ENCODE assay signal across 8 cellular contexts in genomic region chr20:47319517-47320252, GRCh38. TPM values are rescaled to one million over a fixed set of nuclear protein-coding genes. Genes with fewer than 3 reads are reported as not detected.
DNase-seq lines count a peak whose midpoint lies in the region; ATAC-seq, FAIRE-seq and TF ChIP-seq lines count a peak whose summit lies in the region.

No MANE protein-coding gene starts in this region.

- dilution Hi-C loops in mammary epithelial cell (cut with HindIII; ENCODE audit: low sequenced_read_pairs) (loop anchor here (5.0 kb wide), 1 partner anchor 38 kb away; the partner anchor contains the start of gene ZMYND8), keratinocyte (cut with MboI; ENCODE audit: extremely low pct_ligation_motif_present, low sequenced_read_pairs) (no loop called here)

- H3K9me1 ChIP-seq in keratinocyte (ENCODE audit: control insufficient read depth, extremely low read depth, insufficient read depth, low read length), result no peaks in the 10 kb centered on the region

- H3K36me3 ChIP-seq in mammary epithelial cell (ENCODE audit: insufficient read depth, low read length) (no peaks in the 10 kb centered on the region), keratinocyte (ENCODE audit: control insufficient read depth in 2 of 2, extremely low read depth in 1 of 2, insufficient read depth in 2 of 2, low read length in 2 of 2) (peaks cover 6 to 14% of the 10 kb centered on the region in 2 experiments), small intestine (ENCODE audit: control insufficient read depth in 2 of 2, insufficient read depth in 2 of 2, low read length in 2 of 2) (no peaks in the 10 kb centered on the region)

- H3K27me3 ChIP-seq in mammary epithelial cell (ENCODE audit: insufficient read depth, low read length) (no peaks in the 10 kb centered on the region), keratinocyte (ENCODE audit: control insufficient read depth, extremely low read depth, insufficient read depth, low read length) (no peaks in the 10 kb centered on the region), small intestine (ENCODE audit: control insufficient read depth in 2 of 2, insufficient read depth in 2 of 2, low read length in 2 of 2) (no peaks in the 10 kb centered on the region)

- H3K9me3 ChIP-seq in mammary epithelial cell (replicated peaks; ENCODE audit: insufficient read depth, low read length) (peaks cover 2% of the 10 kb centered on the region), keratinocyte (ENCODE audit: control insufficient read depth, low read depth, low read length) (no peaks in the 10 kb centered on the region), small intestine (ENCODE audit: control insufficient read depth, low read depth) (no peaks in the 10 kb centered on the region)

- 7% methylated on average over 16 of the region's 17 CpGs for WGBS in mammary epithelial cell (ENCODE audit: low coverage, missing lambda C conversion rate)
- WGBS in small intestine, 3 donors, result 17 to 38% (median 31%) methylated on average over 17 of the region's 17 CpGs

- H2AFZ ChIP-seq in mammary epithelial cell (ENCODE audit: low read depth, low read length) (no peak overlapping the region), keratinocyte (ENCODE audit: control insufficient read depth, low read length) (no peak overlapping the region)

- ATAC-seq in GM18867 (IDR thresholded peaks at IDR 0.05; ENCODE audit: unreplicated experiment) (no peak), GM18498 (IDR thresholded peaks at IDR 0.05; ENCODE audit: unreplicated experiment) (no peak), HG03432 (IDR thresholded peaks at IDR 0.05; ENCODE audit: unreplicated experiment) (no peak)

- peak overlapping the region; percentile 95 for H3K27ac ChIP-seq in mammary epithelial cell (ENCODE audit: insufficient read depth, low read depth, low read length)
- H3K27ac ChIP-seq in keratinocyte (ENCODE audit: control insufficient read depth, insufficient read depth, low read length), result peak overlapping the region; percentile 91
- H3K27ac ChIP-seq in small intestine (ENCODE audit: low read depth in 1 of 2, low read length in 1 of 2), result peak overlapping the region; percentile 93 to 99

- no peaks in the 10 kb centered on the region for H4K20me1 ChIP-seq in mammary epithelial cell (ENCODE audit: insufficient read depth, low read length)
- H4K20me1 ChIP-seq in keratinocyte (ENCODE audit: control insufficient read depth, extremely low read depth, insufficient read depth, low read length), result no peaks in the 10 kb centered on the region

- intact Hi-C loops in mammary epithelial cell (cut with micrococcal nuclease), result loop anchor here (5.0 kb wide), 2 partner anchors 47 to 143 kb away; no protein-coding TSS in a partner anchor

- TF ChIP-seq CTCF in mammary epithelial cell (conservative IDR thresholded peaks at IDR 0.05 in 1 of 2, IDR thresholded peaks at IDR 0.05 in 1 of 2; ENCODE audit: extremely low read depth in 1 of 2, insufficient read depth in 1 of 2, low read depth in 1 of 2, low read length in 2 of 2) (no peak), keratinocyte (optimal IDR thresholded peaks at IDR 0.05 in 1 of 3, IDR thresholded peaks at IDR 0.05 in 1 of 3, conservative IDR thresholded peaks at IDR 0.05 in 1 of 3; ENCODE audit: extremely low read depth in 1 of 3, insufficient read depth in 2 of 3, low read length in 3 of 3) (no peak)

- CTCF ChIA-PET in mammary epithelial cell (lab: Charles Lee; ENCODE audit: low non-redundant PET), result no interaction called here

- H3K9ac ChIP-seq in mammary epithelial cell (ENCODE audit: insufficient read depth, low read length), result peak overlapping the region; percentile 89
- peak overlapping the region; percentile 96 for H3K9ac ChIP-seq in keratinocyte (ENCODE audit: control insufficient read depth, extremely low read depth, insufficient read depth, low read length)

- peak overlapping the region; percentile 71 for H3K4me2 ChIP-seq in mammary epithelial cell (ENCODE audit: insufficient read depth, low read depth, low read length)
- H3K4me2 ChIP-seq in keratinocyte (ENCODE audit: control insufficient read depth, extremely low read depth, insufficient read depth, low read depth, low read length), result peak overlapping the region; percentile 93

- H3K4me3 ChIP-seq in mammary epithelial cell (replicated peaks in 1 of 3; ENCODE audit: insufficient read depth in 1 of 3, low read depth in 2 of 3, low read length in 3 of 3) (no peak overlapping the region), keratinocyte (ENCODE audit: control insufficient read depth in 2 of 3, extremely low read depth in 1 of 3, insufficient read depth in 2 of 3, low read depth in 1 of 3, low read length in 3 of 3) (peak overlapping the region; percentile 25 to 73 (median 72)), small intestine (ENCODE audit: low read depth in 1 of 2, low read length in 2 of 2) (no peak overlapping the region)

- H3K79me2 ChIP-seq in mammary epithelial cell (ENCODE audit: insufficient read depth, low read length) (peaks cover 68% of the 10 kb centered on the region), keratinocyte (ENCODE audit: control insufficient read depth, insufficient read depth, low read length) (peaks cover 64% of the 10 kb centered on the region)

- H3K4me1 ChIP-seq in mammary epithelial cell (ENCODE audit: insufficient read depth, low read length), result peaks cover 66% of the 10 kb centered on the region
- H3K4me1 ChIP-seq in keratinocyte (ENCODE audit: control insufficient read depth, extremely low read depth, insufficient read depth, low read length), result peaks cover 76% of the 10 kb centered on the region
- H3K4me1 ChIP-seq in small intestine (ENCODE audit: control insufficient read depth in 2 of 2, insufficient read depth in 1 of 2, low read depth in 1 of 2, low read length in 1 of 2), result peaks cover 17% of the 10 kb centered on the region in 2 donors

- in situ Hi-C loops in mammary epithelial cell (cut with MboI; ENCODE audit: low sequenced_read_pairs in 2 of 2), result no loop called here

- DNase-seq in DMS79 (lab: John Stamatoyannopoulos, UW), result peak; percentile 83
- DNase-seq in NCI-H2107 (lab: John Stamatoyannopoulos, UW), result peak; percentile 32
- peak; percentile 84 for DNase-seq in mammary epithelial cell
- no peak for DNase-seq in keratinocyte (ENCODE audit: low read depth, low spot score)
- peak; percentile 72 for DNase-seq in small intestine

- no TSS peak for BruUV-seq in mammary epithelial cell (replicated peaks; lab: Mats Ljungman, UMichigan)

- FAIRE-seq in keratinocyte (lab: Jason Lieb, UNC) (peak; percentile 52), small intestine (lab: Jason Lieb, UNC) (no peak)

RNA-seq across cellular contexts. Expression of gene ZMYND8, which starts 36.8 kb away (rescaled TPM):
- total RNA-seq in mammary epithelial cell, result 10 to 100 TPM; 18.7 to 59.6 TPM
- 26.0 TPM for polyA plus RNA-seq in mammary epithelial cell
- 45.8 TPM for polyA minus RNA-seq in mammary epithelial cell
- polyA plus RNA-seq in keratinocyte, result 30.0 to 42.6 TPM (median 39.8 TPM) in 3 replicates
- 49.3 TPM for polyA plus RNA-seq in keratinocyte (2011; ENCODE audit: low read depth)
- 21.6 and 26.9 TPM in 2 replicates for polyA plus RNA-seq in keratinocyte (2011; cell fraction: cytosol; rRNA removed)
- 95.0 and 95.8 TPM in 2 replicates for polyA plus RNA-seq in keratinocyte (2011; cell fraction: nucleus; rRNA removed)
- 34.7 and 37.8 TPM in 2 replicates for polyA plus RNA-seq in keratinocyte (2012; ENCODE audit: low replicate concordance)
- polyA minus RNA-seq in keratinocyte, result 40.3 to 48.9 TPM (median 40.8 TPM) in 3 replicates
- 21.7 TPM for polyA minus RNA-seq in keratinocyte (2011; cell fraction: cytosol; rRNA and poly(A)+ RNA removed)
- 51.6 and 102 TPM in 2 replicates for polyA minus RNA-seq in keratinocyte (2011; cell fraction: nucleus; rRNA and poly(A)+ RNA removed)
- 10 to 100 TPM in 2 of 3 donors, 1 to 10 TPM in 1; 9.2 to 19.9 (median 12.8) TPM for polyA plus RNA-seq in small intestine

Comparison
In these comparisons a context has a peak if more than half of its experiments do, and no peak if none do; other contexts are left out.
1. H3K4me3 ChIP-seq: peak in keratinocyte (3 of 3); none in mammary epithelial cell (0 of 3) and small intestine (0 of 2).
2. Peak in every context shown above with its lines, with median percentiles within 50 percentile points of each other: H3K27ac ChIP-seq.